ENCODE assay signal across 1 cellular context in the genomic region with DNA sequence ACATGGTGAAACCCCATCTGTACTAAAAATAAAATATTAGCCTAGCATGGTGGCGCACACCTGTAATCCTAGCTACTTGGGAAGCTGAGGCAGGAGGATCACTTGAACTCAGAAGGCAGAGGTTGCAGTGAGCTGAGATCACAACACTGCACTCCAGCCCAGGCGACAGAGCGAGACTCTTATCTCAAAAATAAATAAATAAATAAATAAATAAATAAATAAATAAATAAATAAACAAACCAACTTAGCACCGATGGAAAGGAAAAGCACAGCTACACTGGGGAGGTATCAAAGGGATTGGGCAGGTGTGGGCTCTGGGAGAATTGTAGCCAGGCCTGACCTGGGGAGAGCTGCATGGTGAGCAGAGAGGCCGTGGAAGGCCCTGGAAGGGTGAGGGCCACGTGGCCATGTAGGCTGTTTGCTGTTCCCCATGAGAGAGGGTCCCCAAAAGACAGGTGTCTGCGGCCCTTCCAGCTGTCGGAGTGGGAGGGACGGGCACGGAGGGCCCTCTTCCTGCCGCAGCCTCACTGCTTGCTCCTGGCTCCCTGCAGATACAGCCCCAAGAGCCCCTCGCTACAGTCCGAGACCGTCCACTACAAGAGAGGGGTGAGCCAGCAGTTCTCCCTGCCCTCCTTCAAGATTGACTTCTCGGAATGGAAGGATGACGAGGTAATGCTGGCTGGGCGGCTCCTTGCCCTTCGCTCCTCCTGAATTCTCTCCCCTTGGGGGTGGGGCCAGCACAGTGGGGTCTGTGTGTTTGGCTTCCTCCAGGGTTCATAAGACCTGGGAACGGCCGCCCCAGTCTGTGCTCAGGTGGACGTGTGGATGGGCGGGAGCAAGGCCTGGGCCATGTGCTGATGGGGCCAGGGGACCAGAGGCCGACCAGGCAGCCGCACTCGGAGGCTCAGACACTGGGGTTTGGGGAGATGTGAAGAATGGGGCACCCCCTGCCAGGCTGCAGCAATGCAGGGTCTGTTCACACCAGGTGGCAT.
TF ChIP-seq lines count a peak whose summit lies in the region.

No MANE protein-coding gene starts in this region.

TF ChIP-seq in HEK293, 187 proteins besides CTCF, POLR2A, EP300 and RAD21 (continued from another document and continues in another):
- TF ChIP-seq, protein P1, sequence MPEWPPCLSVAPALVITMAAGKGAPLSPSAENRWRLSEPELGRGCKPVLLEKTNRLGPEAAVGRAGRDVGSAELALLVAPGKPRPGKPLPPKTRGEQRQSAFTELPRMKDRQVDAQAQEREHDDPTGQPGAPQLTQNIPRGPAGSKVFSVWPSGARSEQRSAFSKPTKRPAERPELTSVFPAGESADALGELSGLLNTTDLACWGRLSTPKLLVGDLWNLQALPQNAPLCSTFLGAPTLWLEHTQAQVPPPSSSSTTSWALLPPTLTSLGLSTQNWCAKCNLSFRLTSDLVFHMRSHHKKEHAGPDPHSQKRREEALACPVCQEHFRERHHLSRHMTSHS (tag by site-specific recombination; IDR thresholded peaks at IDR 0.05) = no peak
- no peak for TF ChIP-seq ZBTB7A (tag by site-specific recombination; IDR thresholded peaks at IDR 0.05; ENCODE audit: low read depth)
- no peak for TF ChIP-seq ZNF416 (tag by site-specific recombination; IDR thresholded peaks at IDR 0.05)
- no peak for TF ChIP-seq ZSCAN5A (tag by site-specific recombination; IDR thresholded peaks at IDR 0.05)
- no peak for TF ChIP-seq PRDM10 (tag by site-specific recombination; IDR thresholded peaks at IDR 0.05)
- TF ChIP-seq ZNF311 (tag by site-specific recombination; IDR thresholded peaks at IDR 0.05; ENCODE audit: borderline replicate concordance) = no peak
- 0 out of 2 replicates have a peak, but pooled peaks have one; percentile 13 for TF ChIP-seq ZNF664 (tag by site-specific recombination; IDR thresholded peaks at IDR 0.05)
- TF ChIP-seq, protein P2, sequence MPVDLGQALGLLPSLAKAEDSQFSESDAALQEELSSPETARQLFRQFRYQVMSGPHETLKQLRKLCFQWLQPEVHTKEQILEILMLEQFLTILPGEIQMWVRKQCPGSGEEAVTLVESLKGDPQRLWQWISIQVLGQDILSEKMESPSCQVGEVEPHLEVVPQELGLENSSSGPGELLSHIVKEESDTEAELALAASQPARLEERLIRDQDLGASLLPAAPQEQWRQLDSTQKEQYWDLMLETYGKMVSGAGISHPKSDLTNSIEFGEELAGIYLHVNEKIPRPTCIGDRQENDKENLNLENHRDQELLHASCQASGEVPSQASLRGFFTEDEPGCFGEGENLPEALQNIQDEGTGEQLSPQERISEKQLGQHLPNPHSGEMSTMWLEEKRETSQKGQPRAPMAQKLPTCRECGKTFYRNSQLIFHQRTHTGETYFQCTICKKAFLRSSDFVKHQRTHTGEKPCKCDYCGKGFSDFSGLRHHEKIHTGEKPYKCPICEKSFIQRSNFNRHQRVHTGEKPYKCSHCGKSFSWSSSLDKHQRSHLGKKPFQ (tag by site-specific recombination; IDR thresholded peaks at IDR 0.05) = no peak
- no peak for TF ChIP-seq WT1 (tag by site-specific recombination; IDR thresholded peaks at IDR 0.05)
- no peak for TF ChIP-seq YY1 (tag by site-specific recombination; IDR thresholded peaks at IDR 0.05)
- TF ChIP-seq ZNF501 (tag by site-specific recombination; IDR thresholded peaks at IDR 0.05) = no peak
- TF ChIP-seq ZNF175 (tag by site-specific recombination; IDR thresholded peaks at IDR 0.05) = no peak
- no peak for TF ChIP-seq ZNF366 (tag by site-specific recombination; conservative IDR thresholded peaks at IDR 0.05)
- no peak for TF ChIP-seq ZNF544 (tag by site-specific recombination; IDR thresholded peaks at IDR 0.05)
- TF ChIP-seq ZNF423 (tag by site-specific recombination; IDR thresholded peaks at IDR 0.05) = no peak
- no peak for TF ChIP-seq ZNF792 (tag by site-specific recombination; IDR thresholded peaks at IDR 0.05)
- TF ChIP-seq ZNF645 (tag by site-specific recombination; IDR thresholded peaks at IDR 0.05) = no peak
- TF ChIP-seq ZNF837 (tag by site-specific recombination; IDR thresholded peaks at IDR 0.05) = no peak
- TF ChIP-seq ZNF121 (tag by site-specific recombination; IDR thresholded peaks at IDR 0.05) = no peak
- no peak for TF ChIP-seq HOXA7 (CRISPR knock-in tag; IDR thresholded peaks at IDR 0.05; ENCODE audit: borderline replicate concordance)
- no peak for TF ChIP-seq ZNF223 (tag by site-specific recombination; IDR thresholded peaks at IDR 0.05)
- no peak for TF ChIP-seq ZNF707 (tag by site-specific recombination; IDR thresholded peaks at IDR 0.05)
- TF ChIP-seq ZNF777 (tag by site-specific recombination; IDR thresholded peaks at IDR 0.05; ENCODE audit: borderline replicate concordance) = no peak
- TF ChIP-seq ZNF302 (tag by site-specific recombination; IDR thresholded peaks at IDR 0.05; ENCODE audit: low read depth) = no peak
- no peak for TF ChIP-seq KLF7 (tag by site-specific recombination; IDR thresholded peaks at IDR 0.05; ENCODE audit: borderline replicate concordance)
- 0 out of 2 replicates have a peak, but pooled peaks have one; percentile 38 for TF ChIP-seq ZNF433 (tag by site-specific recombination; IDR thresholded peaks at IDR 0.05; ENCODE audit: low read depth)
- no peak for TF ChIP-seq ZNF549 (tag by site-specific recombination; IDR thresholded peaks at IDR 0.05)
- TF ChIP-seq ZNF785 (tag by site-specific recombination; IDR thresholded peaks at IDR 0.05) = no peak
- no peak for TF ChIP-seq ZNF211 (tag by site-specific recombination; IDR thresholded peaks at IDR 0.05; ENCODE audit: low read depth)
- 0 out of 2 replicates have a peak, but pooled peaks have one; percentile 36 for TF ChIP-seq ZNF292 (tag by site-specific recombination; IDR thresholded peaks at IDR 0.05; ENCODE audit: borderline replicate concordance, low read depth)
- TF ChIP-seq, protein P3, sequence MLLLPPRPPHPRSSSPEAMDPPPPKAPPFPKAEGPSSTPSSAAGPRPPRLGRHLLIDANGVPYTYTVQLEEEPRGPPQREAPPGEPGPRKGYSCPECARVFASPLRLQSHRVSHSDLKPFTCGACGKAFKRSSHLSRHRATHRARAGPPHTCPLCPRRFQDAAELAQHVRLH (tag by site-specific recombination; IDR thresholded peaks at IDR 0.05) = no peak
- TF ChIP-seq ZBTB17 (tag by site-specific recombination; IDR thresholded peaks at IDR 0.05) = no peak
- TF ChIP-seq ZNF324 (tag by site-specific recombination; IDR thresholded peaks at IDR 0.05) = no peak
- no peak for TF ChIP-seq ZNF48 (tag by site-specific recombination; IDR thresholded peaks at IDR 0.05)
- no peak for TF ChIP-seq PRDM4 (tag by site-specific recombination; IDR thresholded peaks at IDR 0.05)
- TF ChIP-seq ZNF132 (tag by site-specific recombination; IDR thresholded peaks at IDR 0.05; ENCODE audit: borderline replicate concordance) = no peak
- TF ChIP-seq ZBTB21 (tag by site-specific recombination; IDR thresholded peaks at IDR 0.05) = no peak
- TF ChIP-seq, protein P4, sequence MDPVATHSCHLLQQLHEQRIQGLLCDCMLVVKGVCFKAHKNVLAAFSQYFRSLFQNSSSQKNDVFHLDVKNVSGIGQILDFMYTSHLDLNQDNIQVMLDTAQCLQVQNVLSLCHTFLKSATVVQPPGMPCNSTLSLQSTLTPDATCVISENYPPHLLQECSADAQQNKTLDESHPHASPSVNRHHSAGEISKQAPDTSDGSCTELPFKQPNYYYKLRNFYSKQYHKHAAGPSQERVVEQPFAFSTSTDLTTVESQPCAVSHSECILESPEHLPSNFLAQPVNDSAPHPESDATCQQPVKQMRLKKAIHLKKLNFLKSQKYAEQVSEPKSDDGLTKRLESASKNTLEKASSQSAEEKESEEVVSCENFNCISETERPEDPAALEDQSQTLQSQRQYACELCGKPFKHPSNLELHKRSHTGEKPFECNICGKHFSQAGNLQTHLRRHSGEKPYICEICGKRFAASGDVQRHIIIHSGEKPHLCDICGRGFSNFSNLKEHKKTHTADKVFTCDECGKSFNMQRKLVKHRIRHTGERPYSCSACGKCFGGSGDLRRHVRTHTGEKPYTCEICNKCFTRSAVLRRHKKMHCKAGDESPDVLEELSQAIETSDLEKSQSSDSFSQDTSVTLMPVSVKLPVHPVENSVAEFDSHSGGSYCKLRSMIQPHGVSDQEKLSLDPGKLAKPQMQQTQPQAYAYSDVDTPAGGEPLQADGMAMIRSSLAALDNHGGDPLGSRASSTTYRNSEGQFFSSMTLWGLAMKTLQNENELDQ (tag by site-specific recombination; IDR thresholded peaks at IDR 0.05; ENCODE audit: low read depth) = no peak
- no peak for TF ChIP-seq KLF16 (tag by site-specific recombination; IDR thresholded peaks at IDR 0.05)
- TF ChIP-seq ELK4 (IDR thresholded peaks at IDR 0.05; ENCODE audit: borderline replicate concordance, low read depth, low read length) = no peak
- TF ChIP-seq, protein P5, sequence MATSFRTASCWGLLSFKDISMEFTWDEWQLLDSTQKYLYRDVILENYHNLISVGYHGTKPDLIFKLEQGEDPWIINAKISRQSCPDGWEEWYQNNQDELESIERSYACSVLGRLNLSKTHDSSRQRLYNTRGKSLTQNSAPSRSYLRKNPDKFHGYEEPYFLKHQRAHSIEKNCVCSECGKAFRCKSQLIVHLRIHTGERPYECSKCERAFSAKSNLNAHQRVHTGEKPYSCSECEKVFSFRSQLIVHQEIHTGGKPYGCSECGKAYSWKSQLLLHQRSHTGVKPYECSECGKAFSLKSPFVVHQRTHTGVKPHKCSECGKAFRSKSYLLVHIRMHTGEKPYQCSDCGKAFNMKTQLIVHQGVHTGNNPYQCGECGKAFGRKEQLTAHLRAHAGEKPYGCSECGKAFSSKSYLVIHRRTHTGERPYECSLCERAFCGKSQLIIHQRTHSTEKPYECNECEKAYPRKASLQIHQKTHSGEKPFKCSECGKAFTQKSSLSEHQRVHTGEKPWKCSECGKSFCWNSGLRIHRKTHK (tag by site-specific recombination; IDR thresholded peaks at IDR 0.05) = no peak
- peak; percentile 52 for TF ChIP-seq ZNF426 (tag by site-specific recombination; IDR thresholded peaks at IDR 0.05)
- TF ChIP-seq ZNF561 (tag by site-specific recombination; IDR thresholded peaks at IDR 0.05; ENCODE audit: borderline replicate concordance) = no peak
